24 cellular contexts compared by ENCODE assay signal in the genomic region with DNA sequence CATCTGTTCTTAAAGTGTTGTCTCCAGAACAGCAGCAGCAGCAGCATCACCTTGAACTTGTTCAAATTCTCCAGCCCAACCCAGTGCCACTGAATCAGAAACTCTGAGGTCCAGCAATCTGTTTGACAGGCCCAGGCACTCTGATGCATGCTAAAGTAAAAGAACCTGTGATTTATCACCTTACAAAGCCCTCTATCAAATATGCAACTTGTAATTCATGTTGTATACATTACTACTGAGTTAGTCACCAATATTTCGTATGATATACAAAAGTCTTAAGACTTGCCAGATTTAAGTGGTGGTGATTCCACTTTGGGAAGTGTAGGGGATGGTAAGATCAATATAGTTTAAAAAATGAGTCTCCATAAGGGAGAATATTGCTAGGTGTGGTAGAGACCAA. TPM values are rescaled to one million over a fixed set of nuclear protein-coding genes. Genes with fewer than 3 reads are reported as not detected.
DNase-seq lines count a peak whose midpoint lies in the region; ATAC-seq and TF ChIP-seq lines count a peak whose summit lies in the region.
"Had no signal": no experiment of that assay in that cellular context is flagged by ENCODE, and none has a peak within 500 bp of the region (broad histone marks: within the 10 kb centered on the region; RNA-seq: fewer than 3 reads in every experiment).

No MANE protein-coding gene starts in this region.

- H4K20me1 ChIP-seq in neural progenitor cell (ENCODE audit: low read depth), result no peaks in the 10 kb centered on the region
- H4K20me1 ChIP-seq: BLaER1 had no signal

- no peaks in the 10 kb centered on the region for H3K36me3 ChIP-seq in RWPE2 (ENCODE audit: low read depth)
- H3K36me3 ChIP-seq in neural progenitor cell, result no peaks in the 10 kb centered on the region
- H3K36me3 ChIP-seq: BE2C, BLaER1 had no signal

- no peaks in the 10 kb centered on the region for H3K4me1 Mint-ChIP-seq in stimulated activated memory B cell treated with anti-CD40 and anti-IgM and Interleukin-4, amounts not matched to agents 10 μg/mL and 1 μg/mL and 100 μg/mL, for 72 hours
- peaks cover 4% of the 10 kb centered on the region for H3K4me1 Mint-ChIP-seq in neural progenitor cell

- ATAC-seq in RWPE2 (ENCODE audit: low read depth) (0 out of 3 replicates have a peak, but pooled peaks have one; percentile 29), GM19328 (IDR thresholded peaks at IDR 0.05; ENCODE audit: unreplicated experiment) (no peak)
- no peak for ATAC-seq in stimulated activated memory B cell treated with anti-CD40 and anti-IgM and Interleukin-4, amounts not matched to agents 10 μg/mL and 1 μg/mL and 100 μg/mL, for 72 hours
- ATAC-seq: GM12878 had no signal

- H3K4me3 Mint-ChIP-seq in stimulated activated memory B cell treated with anti-CD40 and anti-IgM and Interleukin-4, amounts not matched to agents 10 μg/mL and 1 μg/mL and 100 μg/mL, for 72 hours, result no peak overlapping the region
- no peak overlapping the region for H3K4me3 Mint-ChIP-seq in neural progenitor cell
- H3K4me3 Mint-ChIP-seq: CD14-positive monocyte; CD4-positive, alpha-beta memory T cell; CD8-positive, alpha-beta memory T cell had no signal

- H3K27ac ChIP-seq in RWPE2 (ENCODE audit: poor library complexity, severe bottlenecking) (no peak overlapping the region), neural progenitor cell (no peak overlapping the region)
- H3K27ac ChIP-seq: BLaER1 had no signal

- no peak overlapping the region for H3K4me2 ChIP-seq in neural progenitor cell
- H3K4me2 ChIP-seq: BLaER1 had no signal

- TF ChIP-seq CTCF in RWPE2 (IDR thresholded peaks at IDR 0.05; ENCODE audit: poor library complexity, severe bottlenecking) (no peak), epithelial cell of esophagus (IDR thresholded peaks at IDR 0.05; ENCODE audit: insufficient read depth, low read depth, low read length, missing control alignments) (no peak), neural progenitor cell (IDR thresholded peaks at IDR 0.05) (no peak)

- H3K27me3 ChIP-seq in RWPE2 (ENCODE audit: insufficient read depth, poor library complexity, severe bottlenecking), result no peaks in the 10 kb centered on the region
- no peaks in the 10 kb centered on the region for H3K27me3 ChIP-seq in neural progenitor cell
- H3K27me3 ChIP-seq: BE2C, BLaER1 had no signal

- H3K27ac Mint-ChIP-seq in stimulated activated memory B cell treated with anti-CD40 and anti-IgM and Interleukin-4, amounts not matched to agents 10 μg/mL and 1 μg/mL and 100 μg/mL, for 72 hours, result peak overlapping the region; percentile 9
- no peak overlapping the region for H3K27ac Mint-ChIP-seq in neural progenitor cell
- H3K27ac Mint-ChIP-seq: CD14-positive monocyte; CD4-positive, alpha-beta memory T cell; CD4-positive, CD25-positive, alpha-beta regulatory T cell had no signal

- H3K4me3 ChIP-seq in RWPE2 (ENCODE audit: severe bottlenecking) (no peak overlapping the region), epithelial cell of esophagus (ENCODE audit: low read length) (no peak overlapping the region), neural progenitor cell (no peak overlapping the region)
- H3K4me3 ChIP-seq: BLaER1, GM12878 had no signal

- H3F3A ChIP-seq in neural progenitor cell (ENCODE audit: low read depth), result peaks cover 6% of the 10 kb centered on the region

- DNase-seq in RWPE2 (ENCODE audit: low spot score), result no peak
- DNase-seq in epithelial cell of esophagus (ENCODE audit: low read depth), result peak; percentile 46
- DNase-seq in neural progenitor cell (ENCODE audit: low spot score), result no peak
- no peak for DNase-seq in NCI-H1105 (lab: John Stamatoyannopoulos, UW)
- DNase-seq: 8988T; ACHN; BE2C; C1 segment of cervical spinal cord; CD4-positive, alpha-beta memory T cell; CD4-positive, CD25-positive, alpha-beta regulatory T cell; CD8-positive, alpha-beta memory T cell; COR-L47; DMS 273 treated with DMSO at 0.1 percent for 48 hours; DMS153; DMS53; DMS79; DND-41; EL; GDM1 had no signal

- H3K36me3 Mint-ChIP-seq in stimulated activated memory B cell treated with anti-CD40 and anti-IgM and Interleukin-4, amounts not matched to agents 10 μg/mL and 1 μg/mL and 100 μg/mL, for 72 hours, result no peaks in the 10 kb centered on the region
- no peaks in the 10 kb centered on the region for H3K36me3 Mint-ChIP-seq in neural progenitor cell
- H3K36me3 Mint-ChIP-seq: CD14-positive monocyte; CD4-positive, alpha-beta memory T cell; CD8-positive, alpha-beta memory T cell had no signal

- no peaks in the 10 kb centered on the region for H3K27me3 Mint-ChIP-seq in stimulated activated memory B cell treated with anti-CD40 and anti-IgM and Interleukin-4, amounts not matched to agents 10 μg/mL and 1 μg/mL and 100 μg/mL, for 72 hours
- no peaks in the 10 kb centered on the region for H3K27me3 Mint-ChIP-seq in neural progenitor cell (ENCODE audit: insufficient read depth, low read depth)
- H3K27me3 Mint-ChIP-seq: CD4-positive, alpha-beta memory T cell; CD4-positive, CD25-positive, alpha-beta regulatory T cell had no signal

- no peak overlapping the region for H3K9ac ChIP-seq in neural progenitor cell
- H3K9ac ChIP-seq: BLaER1 had no signal

- H3K79me2 ChIP-seq in neural progenitor cell (ENCODE audit: low read depth), result no peaks in the 10 kb centered on the region

- H3K4me1 ChIP-seq in RWPE2 (ENCODE audit: insufficient read depth, poor library complexity, severe bottlenecking), result peaks cover 16% of the 10 kb centered on the region
- H3K4me1 ChIP-seq in neural progenitor cell, result peaks cover 6% of the 10 kb centered on the region

- no peaks in the 10 kb centered on the region for H3K9me3 Mint-ChIP-seq in stimulated activated memory B cell treated with anti-CD40 and anti-IgM and Interleukin-4, amounts not matched to agents 10 μg/mL and 1 μg/mL and 100 μg/mL, for 72 hours
- no peaks in the 10 kb centered on the region for H3K9me3 Mint-ChIP-seq in neural progenitor cell
- H3K9me3 Mint-ChIP-seq: CD4-positive, alpha-beta memory T cell; CD4-positive, CD25-positive, alpha-beta regulatory T cell; CD8-positive, alpha-beta memory T cell had no signal

- H3K9me3 ChIP-seq in RWPE2 (ENCODE audit: severe bottlenecking) (no peaks in the 10 kb centered on the region), neural progenitor cell (ENCODE audit: low read depth) (no peaks in the 10 kb centered on the region)
- H3K9me3 ChIP-seq: BE2C, BLaER1 had no signal

- no peak overlapping the region for H2AFZ ChIP-seq in neural progenitor cell (replicated peaks)

RNA-seq across cellular contexts. Expression of a gene that starts 6.0 kb away (rescaled TPM):
- 119 and 197 TPM in 2 replicates for total RNA-seq in neural progenitor cell (ENCODE audit: low replicate concordance)

RNA-seq across cellular contexts. Expression of a gene that starts 52.2 kb away (rescaled TPM):
- total RNA-seq in neural progenitor cell (ENCODE audit: low replicate concordance), result 4.8 and 7.9 TPM in 2 replicates

RNA-seq across cellular contexts. Expression of a gene that starts 52.3 kb away (rescaled TPM):
- 10.3 and 11.5 TPM in 2 replicates for total RNA-seq in neural progenitor cell (ENCODE audit: low replicate concordance)
